8 cellular contexts compared by ENCODE assay signal in genomic region chr5:43042176-43042625, GRCh38. TPM values are rescaled to one million over a fixed set of nuclear protein-coding genes. Genes with fewer than 3 reads are reported as not detected.
DNase-seq lines count a peak whose midpoint lies in the region; ATAC-seq lines count a peak whose summit lies in the region.

No MANE protein-coding gene starts in this region.

- peak; percentile 96 for DNase-seq in NCI-H748 treated with DMSO at 0.1 percent for 48 hours (lab: John Stamatoyannopoulos, UW)
- peak; percentile 92 for DNase-seq in activated CD8-positive, alpha-beta memory T cell treated with anti-CD3 and anti-CD28 coated beads, Interleukin-2, amount 10 ng/mL, durations not matched to agents 7 days and 5 days
- DNase-seq in epithelial cell of prostate (ENCODE audit: low read depth, low spot score), result no peak
- peak; percentile 78 for DNase-seq in myocyte (ENCODE audit: low read depth)
- peak; percentile 72 for DNase-seq in stimulated activated naive CD4-positive, alpha-beta T cell treated with Interleukin-2 at 50 U/mL for 16 hours (lab: John Stamatoyannopoulos, UW)

- H3K9me3 Mint-ChIP-seq in activated CD8-positive, alpha-beta memory T cell treated with anti-CD3 and anti-CD28 coated beads, Interleukin-2, amount 10 ng/mL, durations not matched to agents 7 days and 5 days (ENCODE audit: low read depth), result no peaks in the 10 kb centered on the region

- H3K36me3 ChIP-seq in BLaER1, result peaks cover 11% of the 10 kb centered on the region; the same call in 1 of the 2 replicates

- H3K27me3 Mint-ChIP-seq in activated CD8-positive, alpha-beta memory T cell treated with anti-CD3 and anti-CD28 coated beads, Interleukin-2, amount 10 ng/mL, durations not matched to agents 7 days and 5 days, result no peaks in the 10 kb centered on the region

- H3K4me1 ChIP-seq in BLaER1, result peaks cover 29% of the 10 kb centered on the region

- H3K9me3 ChIP-seq in BLaER1, result no peaks in the 10 kb centered on the region

- peaks cover 10% of the 10 kb centered on the region for H4K20me1 ChIP-seq in BLaER1

- H3K4me3 ChIP-seq in BLaER1, result peak overlapping the region; percentile 75

- peaks cover 35% of the 10 kb centered on the region for H3K4me1 Mint-ChIP-seq in activated CD8-positive, alpha-beta memory T cell treated with anti-CD3 and anti-CD28 coated beads, Interleukin-2, amount 10 ng/mL, durations not matched to agents 7 days and 5 days

- peak overlapping the region; percentile 86 for H3K9ac ChIP-seq in BLaER1

- CTCF ChIA-PET in activated CD8-positive, alpha-beta memory T cell treated with anti-CD3 and anti-CD28 coated beads, Interleukin-2, amount 10 ng/mL, durations not matched to agents 7 days and 5 days (lab: Charles Lee), result interaction anchor here (1.0 to 9.7 kb wide), 14 partner anchors 22 to 443 kb away, joined by 3 to 165 read pairs (median 7); partner anchors contain the start of genes HMGCS1, TMEM267 and ZNF131

- peaks cover 17% of the 10 kb centered on the region for H3K36me3 Mint-ChIP-seq in activated CD8-positive, alpha-beta memory T cell treated with anti-CD3 and anti-CD28 coated beads, Interleukin-2, amount 10 ng/mL, durations not matched to agents 7 days and 5 days

- peak overlapping the region; percentile 97 for H3K4me2 ChIP-seq in BLaER1

- peak overlapping the region; percentile 94 for H3K4me3 Mint-ChIP-seq in activated CD8-positive, alpha-beta memory T cell treated with anti-CD3 and anti-CD28 coated beads, Interleukin-2, amount 10 ng/mL, durations not matched to agents 7 days and 5 days

- ATAC-seq in GM19043 (IDR thresholded peaks at IDR 0.05; ENCODE audit: low read depth, unreplicated experiment) (peak; percentile 19), HG03378 (IDR thresholded peaks at IDR 0.05; ENCODE audit: unreplicated experiment) (peak; percentile 19)
- peak; percentile 24 for ATAC-seq in activated CD8-positive, alpha-beta memory T cell treated with anti-CD3 and anti-CD28 coated beads, Interleukin-2, amount 10 ng/mL, durations not matched to agents 7 days and 5 days

- no peaks in the 10 kb centered on the region for H3K27me3 ChIP-seq in BLaER1

- H3K27ac ChIP-seq in BLaER1 (peak overlapping the region; percentile 92), epithelial cell of prostate (peak overlapping the region; percentile 74)

- peak overlapping the region; percentile 100 for H3K27ac Mint-ChIP-seq in activated CD8-positive, alpha-beta memory T cell treated with anti-CD3 and anti-CD28 coated beads, Interleukin-2, amount 10 ng/mL, durations not matched to agents 7 days and 5 days

RNA-seq across cellular contexts. Expression of gene ANXA2R, which starts 2.1 kb away (rescaled TPM):
- 10 to 100 TPM; 14.5 to 32.0 TPM for total RNA-seq in activated CD8-positive, alpha-beta memory T cell treated with anti-CD3 and anti-CD28 coated beads, Interleukin-2, amount 10 ng/mL, durations not matched to agents 7 days and 5 days
- 0.86 and 0.88 TPM in 2 replicates for total RNA-seq in myocyte
- 1.0 TPM for polyA plus RNA-seq in myocyte (2012)
